In the genomic region with DNA sequence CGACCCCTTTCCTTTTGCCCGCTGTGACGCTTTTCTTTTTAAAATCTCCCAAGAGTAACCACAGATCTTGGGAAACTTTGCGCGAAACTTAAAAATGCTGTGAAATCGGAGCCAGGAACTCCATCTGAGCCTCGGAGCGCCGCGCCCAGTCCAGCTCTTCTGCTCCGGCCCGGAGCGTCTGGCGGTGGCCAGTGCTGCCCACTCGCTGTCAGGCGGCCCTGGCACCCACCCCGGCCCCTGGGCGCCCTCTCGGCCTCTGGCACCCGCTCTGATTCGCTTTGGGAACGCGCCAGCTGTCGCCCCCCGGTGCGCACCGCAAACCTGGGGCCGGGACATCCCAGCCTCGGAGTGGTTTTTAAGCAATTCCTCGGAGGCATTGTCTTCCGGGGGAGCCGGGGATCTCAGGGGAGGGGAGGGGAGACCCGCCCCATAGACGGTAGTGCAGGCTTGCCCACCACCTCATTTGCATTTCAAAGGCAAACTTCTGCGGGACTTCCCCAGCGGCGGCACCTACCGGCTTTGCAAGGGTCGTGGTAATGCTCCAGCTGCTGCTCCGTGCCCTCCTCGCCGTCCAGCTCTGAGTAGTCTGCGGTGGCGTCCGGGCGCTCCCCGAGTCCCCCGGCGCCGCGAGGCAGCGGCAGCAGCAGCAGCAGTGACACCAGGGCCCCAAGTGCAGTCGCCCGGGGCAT, we compare ENCODE assay signal across 8 cellular contexts. TPM values are rescaled to one million over a fixed set of nuclear protein-coding genes. Genes with fewer than 3 reads are reported as not detected.
DNase-seq lines count a peak whose midpoint lies in the region; ATAC-seq and TF ChIP-seq lines count a peak whose summit lies in the region.

No MANE protein-coding gene starts in this region.

- peak overlapping the region; percentile 51 for H3K4me3 Mint-ChIP-seq in activated CD8-positive, alpha-beta T cell treated with anti-CD3 and anti-CD28 coated beads, Interleukin-2, amount 10 ng/mL, durations not matched to agents 7 days and 5 days
- peak overlapping the region; percentile 79 for H3K4me3 Mint-ChIP-seq in osteocyte (ENCODE audit: unreplicated experiment)

- peaks cover 51% of the 10 kb centered on the region for H3K27me3 Mint-ChIP-seq in activated CD8-positive, alpha-beta T cell treated with anti-CD3 and anti-CD28 coated beads, Interleukin-2, amount 10 ng/mL, durations not matched to agents 7 days and 5 days (ENCODE audit: low read depth)
- peaks cover 15% of the 10 kb centered on the region for H3K27me3 Mint-ChIP-seq in osteocyte (ENCODE audit: unreplicated experiment)

- POLR2A ChIA-PET in activated CD8-positive, alpha-beta T cell treated with anti-CD3 and anti-CD28 coated beads, Interleukin-2, amount 10 ng/mL, durations not matched to agents 7 days and 5 days (lab: Charles Lee): no interaction called here

- H3K4me3 ChIP-seq in fibroblast of villous mesenchyme (ENCODE audit: low read depth, low read length): peak overlapping the region; percentile 51

- H3K9me3 Mint-ChIP-seq in activated CD8-positive, alpha-beta T cell treated with anti-CD3 and anti-CD28 coated beads, Interleukin-2, amount 10 ng/mL, durations not matched to agents 7 days and 5 days (ENCODE audit: insufficient read depth): no peaks in the 10 kb centered on the region
- H3K9me3 Mint-ChIP-seq in osteocyte (ENCODE audit: unreplicated experiment): no peaks in the 10 kb centered on the region

- H3K36me3 Mint-ChIP-seq in activated CD8-positive, alpha-beta T cell treated with anti-CD3 and anti-CD28 coated beads, Interleukin-2, amount 10 ng/mL, durations not matched to agents 7 days and 5 days (ENCODE audit: low read depth): peaks cover 2% of the 10 kb centered on the region
- H3K36me3 Mint-ChIP-seq in osteocyte (ENCODE audit: unreplicated experiment): peaks cover under 1% of the 10 kb centered on the region

- H3K27ac Mint-ChIP-seq in activated CD8-positive, alpha-beta T cell treated with anti-CD3 and anti-CD28 coated beads, Interleukin-2, amount 10 ng/mL, durations not matched to agents 7 days and 5 days: no peak overlapping the region
- no peak overlapping the region for H3K27ac Mint-ChIP-seq in osteocyte (ENCODE audit: unreplicated experiment)

- peaks cover 21% of the 10 kb centered on the region for H3K4me1 Mint-ChIP-seq in activated CD8-positive, alpha-beta T cell treated with anti-CD3 and anti-CD28 coated beads, Interleukin-2, amount 10 ng/mL, durations not matched to agents 7 days and 5 days (ENCODE audit: low read depth)
- H3K4me1 Mint-ChIP-seq in osteocyte (ENCODE audit: unreplicated experiment): peaks cover 16% of the 10 kb centered on the region

- ATAC-seq in HG03097 (IDR thresholded peaks at IDR 0.05; ENCODE audit: low FRiP score, unreplicated experiment) (peak; percentile 43), GM21515 (IDR thresholded peaks at IDR 0.05; ENCODE audit: unreplicated experiment) (no peak), HG03521 (IDR thresholded peaks at IDR 0.05; ENCODE audit: unreplicated experiment) (no peak)
- peak; percentile 64 for ATAC-seq in activated CD8-positive, alpha-beta T cell treated with anti-CD3 and anti-CD28 coated beads, Interleukin-2, amount 10 ng/mL, durations not matched to agents 7 days and 5 days

- DNase-seq in activated naive CD4-positive, alpha-beta T cell treated with Interleukin-2 at 50 U/mL for 16 hours: peak; percentile 36
- no peak for DNase-seq in activated naive CD4-positive, alpha-beta T cell (lab: John Stamatoyannopoulos, UW)
- no peak for DNase-seq in activated CD8-positive, alpha-beta T cell treated with anti-CD3 and anti-CD28 coated beads, Interleukin-2, amount 10 ng/mL, durations not matched to agents 7 days and 5 days
- DNase-seq in fibroblast of villous mesenchyme (ENCODE audit: low read depth) (peak; percentile 33), osteocyte (ENCODE audit: extremely low spot score, unreplicated experiment) (no peak)

- TF ChIP-seq CTCF in fibroblast of villous mesenchyme (IDR thresholded peaks at IDR 0.05; ENCODE audit: insufficient read depth, low read depth, low read length) (no peak), osteocyte (IDR thresholded peaks at IDR 0.05) (no peak)

- CTCF ChIA-PET in activated CD8-positive, alpha-beta T cell treated with anti-CD3 and anti-CD28 coated beads, Interleukin-2, amount 10 ng/mL, durations not matched to agents 7 days and 5 days (lab: Charles Lee): interaction anchor here (0.7 to 2.7 kb wide), 19 partner anchors 9 to 671 kb away, joined by 3 to 16 read pairs (median 4); no protein-coding TSS in a partner anchor

RNA-seq across cellular contexts. Expression of a gene that starts 0.6 kb away (rescaled TPM):
- under 1 TPM in 1 of 2 experiments, not detected in 1; 0.13 TPM for total RNA-seq in activated CD8-positive, alpha-beta T cell treated with anti-CD3 and anti-CD28 coated beads, Interleukin-2, amount 10 ng/mL, durations not matched to agents 7 days and 5 days
- total RNA-seq in fibroblast of villous mesenchyme: under 0.01 TPM in 1 of 2 replicates, not detected in the other
- 0.18 TPM in 1 of 2 replicates, not detected in the other for total RNA-seq in osteocyte

Comparison
In these comparisons a context has a peak if more than half of its experiments do, and no peak if none do; other contexts are left out.
1. DNase-seq: peak in activated naive CD4-positive, alpha-beta T cell treated with Interleukin-2 at 50 U/mL for 16 hours (single experiment) and fibroblast of villous mesenchyme (single experiment); none in activated naive CD4-positive, alpha-beta T cell (0 of 4), activated CD8-positive, alpha-beta T cell treated with anti-CD3 and anti-CD28 coated beads, Interleukin-2, amount 10 ng/mL, durations not matched to agents 7 days and 5 days (single experiment) and osteocyte (single experiment).
2. ATAC-seq: peak in HG03097 (single experiment) and activated CD8-positive, alpha-beta T cell treated with anti-CD3 and anti-CD28 coated beads, Interleukin-2, amount 10 ng/mL, durations not matched to agents 7 days and 5 days (single experiment); none in GM21515 (single experiment) and HG03521 (single experiment).